ENCODE assay signal across 2 cellular contexts in the genomic region with DNA sequence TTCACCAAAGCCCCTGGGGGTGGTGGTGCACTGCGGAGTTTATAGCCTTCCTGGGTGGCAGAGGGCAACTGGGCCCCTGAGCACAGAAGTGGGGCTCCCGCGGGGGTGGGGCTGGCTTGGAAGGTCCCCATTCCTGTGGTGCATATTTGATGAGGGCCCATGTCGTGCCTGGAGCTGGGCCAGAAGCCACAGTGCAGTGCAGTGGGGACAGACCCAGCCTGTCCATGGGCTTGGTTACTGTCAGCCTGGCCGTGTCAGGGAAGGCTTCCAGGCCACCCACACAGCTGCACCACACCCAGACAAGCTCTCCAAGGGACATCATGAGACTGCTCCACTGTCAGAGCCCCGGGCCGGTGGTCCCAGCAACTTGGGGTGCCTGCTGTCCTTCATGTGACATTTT. TPM values are rescaled to one million over a fixed set of nuclear protein-coding genes. Genes with fewer than 3 reads are reported as not detected.
"Had no signal": no experiment of that assay in that cellular context is flagged by ENCODE, and none has a peak within 500 bp of the region (broad histone marks: within the 10 kb centered on the region; RNA-seq: fewer than 3 reads in every experiment).

No MANE protein-coding gene starts in this region.

RNA-seq across cellular contexts. Expression of gene NCF1, which starts 7.3 kb away (rescaled TPM):
- total RNA-seq: activated CD4-positive, alpha-beta T cell treated with anti-CD3 and anti-CD28 coated beads, Interleukin-2, amount 10 ng/mL, durations not matched to agents 24 days and 14 days; occipital lobe had no signal
